ENCODE assay signal across 20 cellular contexts in genomic region chr11:73426184-73426845, GRCh38. TPM values are rescaled to one million over a fixed set of nuclear protein-coding genes. Genes with fewer than 3 reads are reported as not detected.
DNase-seq lines count a peak whose midpoint lies in the region; ATAC-seq, FAIRE-seq and TF ChIP-seq lines count a peak whose summit lies in the region.
"Had no signal": no experiment of that assay in that cellular context is flagged by ENCODE, and none has a peak within 500 bp of the region (broad histone marks: within the 10 kb centered on the region; RNA-seq: fewer than 3 reads in every experiment).

No MANE protein-coding gene starts in this region.

- H4K20me1 ChIP-seq in astrocyte (ENCODE audit: insufficient read depth, low read length) (peaks cover 15% of the 10 kb centered on the region), fibroblast of lung (ENCODE audit: control insufficient read depth, extremely low read depth, insufficient read depth, low read length) (no peaks in the 10 kb centered on the region), osteoblast (ENCODE audit: insufficient read depth, low read length) (peaks cover 5% of the 10 kb centered on the region)

- peak overlapping the region; percentile 23 for H3K4me3 Mint-ChIP-seq in astrocyte (ENCODE audit: unreplicated experiment)
- no peak overlapping the region for H3K4me3 Mint-ChIP-seq in naive thymus-derived CD8-positive, alpha-beta T cell

- H2AFZ ChIP-seq in astrocyte (ENCODE audit: low read depth, low read length) (no peak overlapping the region), fibroblast of lung (ENCODE audit: low read length) (no peak overlapping the region), osteoblast (ENCODE audit: low read length) (no peak overlapping the region)
- H2AFZ ChIP-seq: hepatocyte had no signal

- H3K36me3 Mint-ChIP-seq in astrocyte (ENCODE audit: low read depth, unreplicated experiment), result no peaks in the 10 kb centered on the region
- peaks cover 0 to 13% (median 5%) of the 10 kb centered on the region in 3 donors for H3K36me3 Mint-ChIP-seq in naive thymus-derived CD8-positive, alpha-beta T cell

- H3K4me2 ChIP-seq in astrocyte (ENCODE audit: low read length) (no peak overlapping the region), fibroblast of lung (ENCODE audit: extremely low read depth, insufficient read depth, low read length) (no peak overlapping the region), osteoblast (ENCODE audit: insufficient read depth, low read length) (peak overlapping the region; percentile 15)
- H3K4me2 ChIP-seq: hepatocyte had no signal

- H3K4me1 ChIP-seq in astrocyte (ENCODE audit: insufficient read depth, low read length) (peaks cover 19% of the 10 kb centered on the region), fibroblast of lung (ENCODE audit: control insufficient read depth, extremely low read depth, insufficient read depth, low read length) (peaks cover 2% of the 10 kb centered on the region), osteoblast (ENCODE audit: insufficient read depth, low read length) (peaks cover 30% of the 10 kb centered on the region)
- H3K4me1 ChIP-seq: HAP-1 had no signal

- H3K27ac ChIP-seq in astrocyte (ENCODE audit: low read depth, low read length) (no peak overlapping the region), fibroblast of lung (ENCODE audit: insufficient read depth, low read length) (no peak overlapping the region), osteoblast (ENCODE audit: low read depth, low read length) (peak overlapping the region; percentile 38), substantia nigra (ENCODE audit: low read depth, low read length, poor library complexity, severe bottlenecking) (no peak overlapping the region)
- H3K27ac ChIP-seq: brain microvascular endothelial cell, hepatocyte had no signal

- no peaks in the 10 kb centered on the region for H3K27me3 ChIP-seq in astrocyte (ENCODE audit: insufficient read depth, low read length)
- H3K27me3 ChIP-seq in fibroblast of lung (ENCODE audit: control insufficient read depth, insufficient read depth, low read length), result no peaks in the 10 kb centered on the region
- H3K27me3 ChIP-seq in osteoblast (ENCODE audit: insufficient read depth, low read length), result no peaks in the 10 kb centered on the region
- H3K27me3 ChIP-seq: brain microvascular endothelial cell, hepatocyte had no signal

- POLR2A ChIA-PET in naive thymus-derived CD8-positive, alpha-beta T cell (lab: Charles Lee), result no interaction called here

- FAIRE-seq in astrocyte (lab: Jason Lieb, UNC), result no peak

- H3K9ac ChIP-seq in astrocyte (ENCODE audit: low read length) (no peak overlapping the region), fibroblast of lung (ENCODE audit: insufficient read depth, low read length) (no peak overlapping the region)

- H3K4me1 Mint-ChIP-seq in astrocyte (ENCODE audit: low read depth, unreplicated experiment), result peaks cover 37% of the 10 kb centered on the region
- H3K4me1 Mint-ChIP-seq in naive thymus-derived CD8-positive, alpha-beta T cell, result peaks cover 0 to 16% (median 0%) of the 10 kb centered on the region in 4 donors

- H3K36me3 ChIP-seq in astrocyte (ENCODE audit: insufficient read depth, low read length) (no peaks in the 10 kb centered on the region), fibroblast of lung (ENCODE audit: control insufficient read depth, insufficient read depth, low read length) (no peaks in the 10 kb centered on the region), osteoblast (ENCODE audit: insufficient read depth, low read length) (no peaks in the 10 kb centered on the region)
- H3K36me3 ChIP-seq: brain microvascular endothelial cell, HAP-1 had no signal

- DNase-seq in GM04503 (ENCODE audit: low read depth) (peak; percentile 37), astrocyte (ENCODE audit: low read depth) (peak; percentile 69), fibroblast of lung (ENCODE audit: low read depth in 2 of 2) (peak; percentile 26 to 73), osteoblast (ENCODE audit: insufficient read length, low spot score, missing footprints) (peak; percentile 79), substantia nigra (lab: John Stamatoyannopoulos, UW) (no peak), T-helper 9 cell (no peak)
- no peak for DNase-seq in naive thymus-derived CD8-positive, alpha-beta T cell
- DNase-seq: activated naive CD4-positive, alpha-beta T cell treated with anti-CD3 and anti-CD28 coated beads, Interleukin-2, amount 50 U/mL, for 16 hours; AML-193; brain microvascular endothelial cell; COR-L47; effector CD8-positive, alpha-beta T cell; islet precursor cell; NCI-H2029 treated with DMSO at 0.1 percent for 48 hours; nucleus accumbens; stimulated activated CD4-positive, alpha-beta T cell treated with anti-CD3 and anti-CD28 coated beads, Interleukin-4, amount 100 ng/mL, for 1 hour; SW 1271 had no signal

- H3K4me3 ChIP-seq in astrocyte (ENCODE audit: insufficient read depth, low read depth, low read length), result no peak overlapping the region
- H3K4me3 ChIP-seq in fibroblast of lung (replicated peaks in 1 of 4; ENCODE audit: control extremely low read depth in 1 of 4, insufficient read depth in 1 of 4, low read depth in 3 of 4, low read length in 4 of 4), result no peak overlapping the region
- no peak overlapping the region for H3K4me3 ChIP-seq in osteoblast (ENCODE audit: insufficient read depth, low read length)
- H3K4me3 ChIP-seq: HAP-1, hepatocyte had no signal

- peak overlapping the region; percentile 43 for H3K27ac Mint-ChIP-seq in astrocyte (ENCODE audit: unreplicated experiment)
- no peak overlapping the region for H3K27ac Mint-ChIP-seq in naive thymus-derived CD8-positive, alpha-beta T cell

- no peaks in the 10 kb centered on the region for H3K9me3 Mint-ChIP-seq in astrocyte (ENCODE audit: unreplicated experiment)
- H3K9me3 Mint-ChIP-seq in naive thymus-derived CD8-positive, alpha-beta T cell, result no peaks in the 10 kb centered on the region

- H3K79me2 ChIP-seq in astrocyte (ENCODE audit: insufficient read depth, low read length) (no peaks in the 10 kb centered on the region), fibroblast of lung (ENCODE audit: control insufficient read depth, insufficient read depth, low read length) (no peaks in the 10 kb centered on the region), osteoblast (ENCODE audit: insufficient read depth, low read length) (peaks cover 5% of the 10 kb centered on the region)
- H3K79me2 ChIP-seq: hepatocyte had no signal

- TF ChIP-seq CTCF in astrocyte (IDR thresholded peaks at IDR 0.05; ENCODE audit: insufficient read depth, low read depth, low read length), result no peak
- no peak for TF ChIP-seq CTCF in fibroblast of lung (conservative IDR thresholded peaks at IDR 0.05 in 1 of 2, IDR thresholded peaks at IDR 0.05 in 1 of 2; ENCODE audit: low read depth in 1 of 2, low read length in 2 of 2)
- no peak for TF ChIP-seq CTCF in osteoblast (IDR thresholded peaks at IDR 0.05; ENCODE audit: extremely low read depth, low read depth, low read length)

- H3K27me3 Mint-ChIP-seq in astrocyte (ENCODE audit: low read depth, unreplicated experiment), result no peaks in the 10 kb centered on the region
- H3K27me3 Mint-ChIP-seq in naive thymus-derived CD8-positive, alpha-beta T cell, result no peaks in the 10 kb centered on the region

- H3K9me3 ChIP-seq in astrocyte (ENCODE audit: insufficient read depth, low read depth, low read length) (no peaks in the 10 kb centered on the region), fibroblast of lung (ENCODE audit: control insufficient read depth, insufficient read depth, low read depth, low read length) (no peaks in the 10 kb centered on the region), osteoblast (ENCODE audit: low read depth, low read length) (no peaks in the 10 kb centered on the region)
- H3K9me3 ChIP-seq: HAP-1 had no signal

- ATAC-seq in naive thymus-derived CD8-positive, alpha-beta T cell, result no peak
- no peak for ATAC-seq in GM21526 (IDR thresholded peaks at IDR 0.05; ENCODE audit: low FRiP score, unreplicated experiment)

RNA-seq across cellular contexts. Expression of gene RELT, which starts 50.1 kb away (rescaled TPM):
- total RNA-seq in astrocyte (3.6 and 5.2 TPM in 2 replicates), fibroblast of lung (0.33 and 0.77 TPM in 2 replicates), osteoblast (2.9 and 4.0 TPM in 2 replicates)
- 0.70 and 1.0 TPM in 2 replicates for polyA plus RNA-seq in fibroblast of lung
- polyA plus RNA-seq in fibroblast of lung (2012), result 0.96 and 1.8 TPM in 2 replicates
- 0.85 and 0.90 TPM in 2 replicates for polyA minus RNA-seq in fibroblast of lung (ENCODE audit: low replicate concordance)
- 10 to 100 TPM; 11.7 to 12.8 TPM for total RNA-seq in naive thymus-derived CD8-positive, alpha-beta T cell
- polyA plus RNA-seq in naive thymus-derived CD8-positive, alpha-beta T cell, result 1 to 10 TPM; 1.3 to 3.3 (median 2.7) TPM

Comparison
In these comparisons a context has a peak if more than half of its experiments do, and no peak if none do; other contexts are left out.
1. DNase-seq: peak in GM04503 (single experiment), astrocyte (single experiment), fibroblast of lung (2 of 2) and osteoblast (single experiment); none in substantia nigra (0 of 49), T-helper 9 cell (single experiment) and naive thymus-derived CD8-positive, alpha-beta T cell (0 of 10).